In the genomic region with DNA sequence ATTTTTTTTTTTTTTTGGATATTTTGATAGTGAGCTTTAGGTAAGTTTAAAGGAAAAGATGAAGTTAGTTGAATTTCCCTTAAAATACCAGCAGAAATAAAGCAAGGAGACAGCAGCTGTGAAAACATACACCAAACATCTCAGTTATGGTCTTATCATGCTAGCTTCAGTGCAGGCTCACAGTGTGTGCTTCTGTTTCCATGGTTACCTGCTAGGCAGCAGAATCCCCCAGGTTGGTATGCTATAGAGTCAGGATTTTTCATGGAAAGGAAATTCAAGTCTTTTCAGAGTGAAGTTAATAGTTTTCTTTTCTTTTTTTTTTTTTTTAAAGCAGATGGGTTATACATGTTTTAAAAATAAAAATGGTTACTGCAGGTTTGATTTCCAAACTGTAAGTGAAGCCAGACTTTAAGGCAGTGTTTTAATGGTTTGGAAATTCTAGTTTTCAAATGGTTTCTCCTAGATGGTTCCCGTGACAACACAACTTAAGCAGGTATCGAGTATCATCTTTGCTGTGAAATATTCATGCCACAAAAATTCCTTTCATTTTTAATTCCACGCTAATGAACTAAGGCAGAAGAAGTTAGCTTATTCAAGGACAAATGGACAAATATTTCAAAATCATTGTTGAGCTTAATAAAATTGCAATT, we compare ENCODE assay signal across 1 cellular context.
TF ChIP-seq lines count a peak whose summit lies in the region.

No MANE protein-coding gene starts in this region.

TF ChIP-seq in WTC11, 78 proteins besides CTCF, POLR2A, EP300 and RAD21 (continued from another document):
- TF ChIP-seq, protein P1, sequence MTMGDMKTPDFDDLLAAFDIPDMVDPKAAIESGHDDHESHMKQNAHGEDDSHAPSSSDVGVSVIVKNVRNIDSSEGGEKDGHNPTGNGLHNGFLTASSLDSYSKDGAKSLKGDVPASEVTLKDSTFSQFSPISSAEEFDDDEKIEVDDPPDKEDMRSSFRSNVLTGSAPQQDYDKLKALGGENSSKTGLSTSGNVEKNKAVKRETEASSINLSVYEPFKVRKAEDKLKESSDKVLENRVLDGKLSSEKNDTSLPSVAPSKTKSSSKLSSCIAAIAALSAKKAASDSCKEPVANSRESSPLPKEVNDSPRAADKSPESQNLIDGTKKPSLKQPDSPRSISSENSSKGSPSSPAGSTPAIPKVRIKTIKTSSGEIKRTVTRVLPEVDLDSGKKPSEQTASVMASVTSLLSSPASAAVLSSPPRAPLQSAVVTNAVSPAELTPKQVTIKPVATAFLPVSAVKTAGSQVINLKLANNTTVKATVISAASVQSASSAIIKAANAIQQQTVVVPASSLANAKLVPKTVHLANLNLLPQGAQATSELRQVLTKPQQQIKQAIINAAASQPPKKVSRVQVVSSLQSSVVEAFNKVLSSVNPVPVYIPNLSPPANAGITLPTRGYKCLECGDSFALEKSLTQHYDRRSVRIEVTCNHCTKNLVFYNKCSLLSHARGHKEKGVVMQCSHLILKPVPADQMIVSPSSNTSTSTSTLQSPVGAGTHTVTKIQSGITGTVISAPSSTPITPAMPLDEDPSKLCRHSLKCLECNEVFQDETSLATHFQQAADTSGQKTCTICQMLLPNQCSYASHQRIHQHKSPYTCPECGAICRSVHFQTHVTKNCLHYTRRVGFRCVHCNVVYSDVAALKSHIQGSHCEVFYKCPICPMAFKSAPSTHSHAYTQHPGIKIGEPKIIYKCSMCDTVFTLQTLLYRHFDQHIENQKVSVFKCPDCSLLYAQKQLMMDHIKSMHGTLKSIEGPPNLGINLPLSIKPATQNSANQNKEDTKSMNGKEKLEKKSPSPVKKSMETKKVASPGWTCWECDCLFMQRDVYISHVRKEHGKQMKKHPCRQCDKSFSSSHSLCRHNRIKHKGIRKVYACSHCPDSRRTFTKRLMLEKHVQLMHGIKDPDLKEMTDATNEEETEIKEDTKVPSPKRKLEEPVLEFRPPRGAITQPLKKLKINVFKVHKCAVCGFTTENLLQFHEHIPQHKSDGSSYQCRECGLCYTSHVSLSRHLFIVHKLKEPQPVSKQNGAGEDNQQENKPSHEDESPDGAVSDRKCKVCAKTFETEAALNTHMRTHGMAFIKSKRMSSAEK (CRISPR knock-in tag; IDR thresholded peaks at IDR 0.05; ENCODE audit: borderline replicate concordance): no peak
- TF ChIP-seq SMAD3 (CRISPR knock-in tag; IDR thresholded peaks at IDR 0.05; ENCODE audit: borderline replicate concordance): no peak
- TF ChIP-seq, protein P2, sequence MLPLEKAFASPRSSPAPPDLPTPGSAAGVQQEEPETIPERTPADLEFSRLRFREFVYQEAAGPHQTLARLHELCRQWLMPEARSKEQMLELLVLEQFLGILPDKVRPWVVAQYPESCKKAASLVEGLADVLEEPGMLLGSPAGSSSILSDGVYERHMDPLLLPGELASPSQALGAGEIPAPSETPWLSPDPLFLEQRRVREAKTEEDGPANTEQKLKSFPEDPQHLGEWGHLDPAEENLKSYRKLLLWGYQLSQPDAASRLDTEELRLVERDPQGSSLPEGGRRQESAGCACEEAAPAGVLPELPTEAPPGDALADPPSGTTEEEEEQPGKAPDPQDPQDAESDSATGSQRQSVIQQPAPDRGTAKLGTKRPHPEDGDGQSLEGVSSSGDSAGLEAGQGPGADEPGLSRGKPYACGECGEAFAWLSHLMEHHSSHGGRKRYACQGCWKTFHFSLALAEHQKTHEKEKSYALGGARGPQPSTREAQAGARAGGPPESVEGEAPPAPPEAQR (CRISPR knock-in tag; IDR thresholded peaks at IDR 0.05): no peak
- TF ChIP-seq, protein P3, sequence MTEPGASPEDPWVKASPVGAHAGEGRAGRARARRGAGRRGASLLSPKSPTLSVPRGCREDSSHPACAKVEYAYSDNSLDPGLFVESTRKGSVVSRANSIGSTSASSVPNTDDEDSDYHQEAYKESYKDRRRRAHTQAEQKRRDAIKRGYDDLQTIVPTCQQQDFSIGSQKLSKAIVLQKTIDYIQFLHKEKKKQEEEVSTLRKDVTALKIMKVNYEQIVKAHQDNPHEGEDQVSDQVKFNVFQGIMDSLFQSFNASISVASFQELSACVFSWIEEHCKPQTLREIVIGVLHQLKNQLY (CRISPR knock-in tag; IDR thresholded peaks at IDR 0.05): no peak
- no peak for TF ChIP-seq TCF7 (CRISPR knock-in tag; IDR thresholded peaks at IDR 0.05; ENCODE audit: low read depth)
- no peak for TF ChIP-seq SOX15 (CRISPR knock-in tag; IDR thresholded peaks at IDR 0.05)
